8 cellular contexts compared by ENCODE assay signal in the genomic region with DNA sequence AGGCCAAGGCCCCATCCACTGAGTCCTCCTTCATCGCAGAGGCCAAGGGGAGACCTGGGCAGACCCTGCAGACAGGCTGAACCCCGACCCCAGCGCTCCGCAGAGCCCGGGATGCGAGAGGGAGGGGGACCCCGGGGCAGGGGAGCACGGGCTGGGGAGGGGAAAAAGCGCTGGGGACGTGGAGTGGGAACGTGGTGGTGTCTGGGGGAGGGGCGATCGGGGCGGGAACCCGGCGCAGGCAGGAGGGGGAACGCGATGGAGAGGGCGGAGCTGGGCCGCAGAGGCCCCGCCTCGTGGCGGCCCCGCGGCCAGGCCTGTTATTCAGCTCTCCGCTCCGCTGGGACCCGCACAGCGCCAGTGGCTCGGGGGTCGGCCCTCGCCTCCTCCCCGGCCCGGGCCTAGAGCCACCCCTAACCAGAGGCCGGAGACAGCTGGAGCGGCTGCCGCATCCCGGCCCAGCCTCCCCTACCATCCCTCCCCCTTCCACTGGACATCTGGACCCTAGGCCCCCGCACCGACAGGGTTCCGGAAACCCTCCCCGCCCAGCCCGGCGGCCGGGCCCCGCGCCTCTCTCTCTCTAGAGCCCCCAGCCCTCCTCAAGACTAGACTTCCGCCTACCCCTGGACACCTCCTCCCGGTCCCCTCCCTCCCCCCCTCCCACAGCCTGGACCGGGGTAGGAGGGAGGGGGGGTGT. TPM values are rescaled to one million over a fixed set of nuclear protein-coding genes. Genes with fewer than 3 reads are reported as not detected.
A peak's percentile ranks its signal among the peaks of the same experiment; 100 is the strongest.
DNase-seq lines count a peak whose midpoint lies in the region; ATAC-seq, FAIRE-seq and TF ChIP-seq lines count a peak whose summit lies in the region.

Gene ARHGEF25, plus strand, starts transcription at position 320 of the 694 bp plus-strand sequence. CDS start 460 bp downstream, outside the sequence.

- H3K4me3 ChIP-seq in SK-N-MC (peak within 1 kb of the TSS; percentile 92), GM12878 (peak within 1 kb of the TSS; percentile 70), iPS DF 6.9 (ENCODE audit: low read length) (peak within 1 kb of the TSS; percentile 73)

- no peaks in the 10 kb centered on the region for H3K9me3 ChIP-seq in SK-N-MC (ENCODE audit: low read depth, low read length)
- H3K9me3 ChIP-seq in GM12878 (replicated peaks; ENCODE audit: control insufficient read depth, insufficient read depth, low read length) = no peaks in the 10 kb centered on the region
- no peaks in the 10 kb centered on the region for H3K9me3 ChIP-seq in iPS DF 6.9 (ENCODE audit: control insufficient read depth, insufficient read depth, low read length)

- H3K9ac ChIP-seq in SK-N-MC (ENCODE audit: insufficient read length) (peak within 1 kb of the TSS; percentile 88), GM12878 (ENCODE audit: control insufficient read depth, insufficient read depth, low read length) (peak within 1 kb of the TSS; percentile 25; the same call in 1 of the 2 replicates)

- DNase-seq in HTR-8/SVneo (ENCODE audit: insufficient read length, low spot score) (peak; percentile 81), SK-N-MC (ENCODE audit: low read depth, low spot score) (no peak), GM12878 (ENCODE audit: low read depth, low spot score) (no peak), iPS DF 6.9 (ENCODE audit: low read depth, low spot score) (no peak), sciatic nerve (ENCODE audit: low spot score) (peak; percentile 89), kidney glomerular epithelial cell (lab: John Stamatoyannopoulos, UW) (no peak)

- BruUV-seq in GM12878 (replicated peaks; lab: Mats Ljungman, UMichigan) = no TSS peak

- H3K27me3 ChIP-seq in GM12878 (replicated peaks in 1 of 2; ENCODE audit: control insufficient read depth in 2 of 2, insufficient read depth in 2 of 2, low read length in 1 of 2) (no peaks in the 10 kb centered on the region), iPS DF 6.9 (ENCODE audit: control insufficient read depth, insufficient read depth, low read length) (peaks cover 4% of the 10 kb centered on the region; the same call in 1 of the 2 replicates)

- no peak for TF ChIP-seq RAD21 in GM12878 (IDR thresholded peaks at IDR 0.05; ENCODE audit: insufficient read depth, low read depth, low read length)

- peaks cover 10% of the 10 kb centered on the region for H3K4me1 ChIP-seq in GM12878 (ENCODE audit: control insufficient read depth, insufficient read depth, low read length)
- H3K4me1 ChIP-seq in iPS DF 6.9 (ENCODE audit: control insufficient read depth, insufficient read depth, low read length) = peaks cover 5% of the 10 kb centered on the region

- H3K79me2 ChIP-seq in GM12878 (ENCODE audit: control insufficient read depth, insufficient read depth, low read length) = no peaks in the 10 kb centered on the region

- RAD21 ChIA-PET in GM12878 (lab: Charles Lee; ENCODE audit: unreplicated experiment) = interaction anchor here (0.7 kb wide), 1 partner anchor 28 kb away, joined by 3 read pairs; no protein-coding TSS in a partner anchor

- peak; percentile 82 for ATAC-seq in GM12878
- ATAC-seq in sciatic nerve = peak; percentile 88
- ATAC-seq in GM21717 (IDR thresholded peaks at IDR 0.05; ENCODE audit: unreplicated experiment) = no peak

- H2AFZ ChIP-seq in GM12878 (ENCODE audit: control insufficient read depth, low read depth, low read length) = peak within 1 kb of the TSS; percentile 67

- H3K27ac ChIP-seq in SK-N-MC (peak within 1 kb of the TSS; percentile 81), GM12878 (ENCODE audit: control insufficient read depth, insufficient read depth) (no peak within 1 kb of the TSS), iPS DF 6.9 (ENCODE audit: low read length) (no peak within 1 kb of the TSS)

- no peaks in the 10 kb centered on the region for H4K20me1 ChIP-seq in GM12878 (ENCODE audit: control insufficient read depth, insufficient read depth)

- 2% methylated on average over 24 of the region's 50 CpGs for WGBS in GM12878 (ENCODE audit: insufficient coverage, insufficient replicate concordance, low lambda C conversion rate, missing lambda C conversion rate)
- no CpG with 5 or more reads among the region's 50 CpGs for WGBS in iPS DF 6.9 (ENCODE audit: insufficient coverage, insufficient read length)

- TF ChIP-seq POLR2A in GM15510 (IDR thresholded peaks at IDR 0.05; ENCODE audit: borderline replicate concordance, extremely low read depth, insufficient read length) (peak; percentile 52), GM12878 (IDR thresholded peaks at IDR 0.05; ENCODE audit: low read depth, low read length) (peak; percentile 82)

- in situ Hi-C loops in GM12878 (cut with MboI) = no loop called here

- CTCF ChIA-PET in GM12878 (lab: Yijun Ruan, JAX) = interaction anchor here (0.5 to 1.3 kb wide), 4 partner anchors 10 to 304 kb away, joined by 3 to 4 read pairs (median 3); no protein-coding TSS in a partner anchor

- FAIRE-seq in HTR-8/SVneo (lab: Jason Lieb, UNC) = peak; percentile 4
- FAIRE-seq in GM12878 (lab: Jason Lieb, UNC) = no peak

- no peak for TF ChIP-seq CTCF in GM12878 (IDR thresholded peaks at IDR 0.05 in 2 of 3, conservative IDR thresholded peaks at IDR 0.05 in 1 of 3; ENCODE audit: control insufficient read depth in 2 of 3, extremely low read depth in 1 of 3, insufficient read depth in 1 of 3, low read depth in 3 of 3, low read length in 3 of 3)

- H3K36me3 ChIP-seq in SK-N-MC (ENCODE audit: insufficient read depth, low read length) (peaks cover 13% of the 10 kb centered on the region; the same call in 1 of the 2 replicates), GM12878 (ENCODE audit: control insufficient read depth in 2 of 2, insufficient read depth in 2 of 2, low read length in 1 of 2) (no peaks in the 10 kb centered on the region; a peak in 1 of 4 replicates), iPS DF 6.9 (ENCODE audit: control insufficient read depth, insufficient read depth, low read length) (no peaks in the 10 kb centered on the region; the same call in 1 of the 2 replicates)

- intact Hi-C loops in GM12878 (cut with micrococcal nuclease; ENCODE audit: unreplicated experiment) = no loop called here
- intact Hi-C loops in sciatic nerve (cut with DNase I) = no loop called here

- SMC1A ChIA-PET in GM12878 (lab: Charles Lee; ENCODE audit: uncharacterized antibody, unreplicated experiment) = no interaction called here

- peak within 1 kb of the TSS; percentile 82 for H3K4me2 ChIP-seq in GM12878 (ENCODE audit: control insufficient read depth, insufficient read depth)

- no peak for TF ChIP-seq EP300 in GM12878 (IDR thresholded peaks at IDR 0.05; ENCODE audit: borderline replicate concordance in 1 of 2, control insufficient read depth in 1 of 2, low read depth in 2 of 2, low read length in 2 of 2)

- POLR2A ChIA-PET in GM12878 (lab: Charles Lee) = interaction anchor here (0.8 to 1.7 kb wide), 3 partner anchors 9 to 91 kb away, joined by 3 to 4 read pairs (median 3); partner anchors contain the start of genes DDIT3 and PIP4K2C

TF ChIP-seq in GM12878, 131 proteins besides CTCF, POLR2A, EP300 and RAD21 (continues in another document):
- TF ChIP-seq POLR2AphosphoS2 (IDR thresholded peaks at IDR 0.05; ENCODE audit: low read depth, low read length) (0 out of 2 replicates have a peak, but pooled peaks have one; percentile 21), DPF2 (IDR thresholded peaks at IDR 0.05) (0 out of 2 replicates have a peak, but pooled peaks have one; percentile 25), FOS (IDR thresholded peaks at IDR 0.05; ENCODE audit: borderline replicate concordance, extremely low read depth, insufficient read length) (no peak), GATAD2B (conservative IDR thresholded peaks at IDR 0.05; ENCODE audit: low read depth) (0 out of 2 replicates have a peak, but pooled peaks have one; percentile 32), BHLHE40 (IDR thresholded peaks at IDR 0.05; ENCODE audit: borderline replicate concordance in 1 of 2, low read depth in 2 of 2, low read length in 1 of 2) (peak in 1 of 2 experiments; percentile 19; a peak in 1 of 4 replicates), IKZF1 (conservative IDR thresholded peaks at IDR 0.05) (0 out of 2 replicates have a peak, but pooled peaks have one; percentile 14), SUPT20H (IDR thresholded peaks at IDR 0.05; ENCODE audit: borderline replicate concordance, control insufficient read depth, low read depth, low read length) (no peak), TCF3 (IDR thresholded peaks at IDR 0.05; ENCODE audit: borderline replicate concordance, insufficient read depth, low read depth, low read length) (0 out of 2 replicates have a peak, but pooled peaks have one; percentile 38), POLR2AphosphoS5 (IDR thresholded peaks at IDR 0.05; ENCODE audit: low read length) (peak; percentile 45; the same call in 1 of the 2 replicates)
- TF ChIP-seq, protein P1, sequence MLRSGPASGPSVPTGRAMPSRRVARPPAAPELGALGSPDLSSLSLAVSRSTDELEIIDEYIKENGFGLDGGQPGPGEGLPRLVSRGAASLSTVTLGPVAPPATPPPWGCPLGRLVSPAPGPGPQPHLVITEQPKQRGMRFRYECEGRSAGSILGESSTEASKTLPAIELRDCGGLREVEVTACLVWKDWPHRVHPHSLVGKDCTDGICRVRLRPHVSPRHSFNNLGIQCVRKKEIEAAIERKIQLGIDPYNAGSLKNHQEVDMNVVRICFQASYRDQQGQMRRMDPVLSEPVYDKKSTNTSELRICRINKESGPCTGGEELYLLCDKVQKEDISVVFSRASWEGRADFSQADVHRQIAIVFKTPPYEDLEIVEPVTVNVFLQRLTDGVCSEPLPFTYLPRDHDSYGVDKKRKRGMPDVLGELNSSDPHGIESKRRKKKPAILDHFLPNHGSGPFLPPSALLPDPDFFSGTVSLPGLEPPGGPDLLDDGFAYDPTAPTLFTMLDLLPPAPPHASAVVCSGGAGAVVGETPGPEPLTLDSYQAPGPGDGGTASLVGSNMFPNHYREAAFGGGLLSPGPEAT (IDR thresholded peaks at IDR 0.05; ENCODE audit: low read depth) = no peak

RNA-seq across cellular contexts. Expression of gene ARHGEF25, which starts in this region (rescaled TPM):
- 7.8 and 8.5 TPM in 2 replicates for total RNA-seq in GM12878 (2013; cell fraction: nucleolus; rRNA removed)
- total RNA-seq in GM12878 (2014; rRNA removed) (0.56 and 1.1 TPM in 2 replicates), GM12878 (2014; rRNA removed; fragmentation: Illumina TruSeq; extraction: Trizol) (0.40 and 1.5 TPM in 2 replicates), GM12878 (2021) (1.5 and 1.7 TPM in 2 replicates), sciatic nerve (61.3 TPM)
- polyA plus RNA-seq in GM12878 (2011; ENCODE audit: low read depth) = 5.8 TPM
- polyA plus RNA-seq in GM12878 (2011; rRNA removed) (2.5 and 4.5 TPM in 2 replicates), GM12878 (2014; fragmentation: Illumina TruSeq; extraction: Trizol) (2.7 TPM in 2 replicates), GM12878 (2014; fragmentation: Nextera tagmentation; extraction: Ambion mirVana) (under 1 TPM in 1 of 2 experiments, not detected in 1; 0.08 TPM), GM12878 (2014; rRNA removed) (1.1 and 1.2 TPM in 2 replicates), GM12878 (2016; fragmentation: Nextera tagmentation; extraction: Ambion mirVana) (not detected)
- 4.1 TPM in 2 replicates for polyA plus RNA-seq in GM12878 (2011; cell fraction: cytosol; rRNA removed)
- polyA plus RNA-seq in GM12878 (2011; cell fraction: nucleus; rRNA removed) = 12.0 and 16.0 TPM in 2 replicates
- 5.4 and 5.6 TPM in 2 replicates for polyA plus RNA-seq in GM12878 (2012)
- polyA minus RNA-seq in GM12878 (2011; rRNA and poly(A)+ RNA removed) = 2.3 and 2.4 TPM in 2 replicates
- polyA minus RNA-seq in GM12878 (2011; cell fraction: cytosol; rRNA and poly(A)+ RNA removed) = 0.80 and 1.9 TPM in 2 replicates
- 2.1 and 3.6 TPM in 2 replicates for polyA minus RNA-seq in GM12878 (2011; cell fraction: nucleus; rRNA and poly(A)+ RNA removed)

Comparison
In these comparisons a context has a peak if more than half of its experiments do, and no peak if none do; other contexts are left out.
1. DNase-seq: peak in HTR-8/SVneo (single experiment) and sciatic nerve (single experiment); none in SK-N-MC (single experiment), GM12878 (single experiment), iPS DF 6.9 (single experiment) and kidney glomerular epithelial cell (single experiment).
2. Peak in every context shown above with its lines, with median percentiles within 50 percentile points of each other: H3K4me3 ChIP-seq.